9 cellular contexts compared by ENCODE assay signal in genomic region chr17:78258323-78259229, GRCh38. TPM values are rescaled to one million over a fixed set of nuclear protein-coding genes. Genes with fewer than 3 reads are reported as not detected.
DNase-seq lines count a peak whose midpoint lies in the region; ATAC-seq, FAIRE-seq and TF ChIP-seq lines count a peak whose summit lies in the region.
"Had no signal": no experiment of that assay in that cellular context is flagged by ENCODE, and none has a peak within 500 bp of the region (broad histone marks: within the 10 kb centered on the region; RNA-seq: fewer than 3 reads in every experiment).

No MANE protein-coding gene starts in this region.

- FAIRE-seq in GM12892 (lab: Jason Lieb, UNC) = no peak
- FAIRE-seq: endometrium had no signal

- H3K36me3 Mint-ChIP-seq in memory B cell = no peaks in the 10 kb centered on the region

- peak overlapping the region; percentile 71 for H3K27ac Mint-ChIP-seq in memory B cell

- H3K4me3 Mint-ChIP-seq in memory B cell = no peak overlapping the region

- DNase-seq in DMS153 treated with DMSO at 0.1 percent for 48 hours (lab: John Stamatoyannopoulos, UW; ENCODE audit: unreplicated experiment) = peak; percentile 17
- DNase-seq in SHP77 (lab: John Stamatoyannopoulos, UW) = peak; percentile 76 to 92
- peak; percentile 71 for DNase-seq in activated naive CD4-positive, alpha-beta T cell treated with Interleukin-2 at 50 U/mL for 16 hours
- DNase-seq in memory B cell (ENCODE audit: low spot score in 2 of 2) = no peak
- peak; percentile 60 for DNase-seq in stimulated activated naive CD4-positive, alpha-beta T cell treated with Interleukin-2 at 50 U/mL for 16 hours (lab: John Stamatoyannopoulos, UW)
- DNase-seq in NCI-H2171 (lab: John Stamatoyannopoulos, UW) = no peak
- DNase-seq in GM12892 (ENCODE audit: insufficient read length) = no peak

- H3K4me1 Mint-ChIP-seq in memory B cell = peaks cover 13% of the 10 kb centered on the region

- H3K27me3 Mint-ChIP-seq in memory B cell = peaks cover 10% of the 10 kb centered on the region

- H3K9me3 Mint-ChIP-seq in memory B cell = no peaks in the 10 kb centered on the region

- TF ChIP-seq POLR2A in GM12892 (IDR thresholded peaks at IDR 0.05; ENCODE audit: low read depth, low read length) = no peak

- peak; percentile 21 for ATAC-seq in memory B cell (ENCODE audit: low read depth)
- no peak for ATAC-seq in HG02571 (IDR thresholded peaks at IDR 0.05; ENCODE audit: unreplicated experiment)

RNA-seq across cellular contexts. Expression of gene TMEM235, which starts 27.1 kb away (rescaled TPM):
- not detected for polyA plus RNA-seq in GM12892 (2012; ENCODE audit: missing spikeins)

RNA-seq across cellular contexts. Expression of gene BIRC5, which starts 44.5 kb away (rescaled TPM):
- polyA plus RNA-seq in GM12892 (2012; ENCODE audit: missing spikeins) = 22.0 TPM

Comparison
In these comparisons a context has a peak if more than half of its experiments do, and no peak if none do; other contexts are left out.
1. DNase-seq: peak in DMS153 treated with DMSO at 0.1 percent for 48 hours (single experiment), SHP77 (2 of 2), activated naive CD4-positive, alpha-beta T cell treated with Interleukin-2 at 50 U/mL for 16 hours (single experiment) and stimulated activated naive CD4-positive, alpha-beta T cell treated with Interleukin-2 at 50 U/mL for 16 hours (single experiment); none in memory B cell (0 of 2), NCI-H2171 (single experiment) and GM12892 (single experiment).